Comparison of ENCODE assay signal across 8 cellular contexts in the genomic region with DNA sequence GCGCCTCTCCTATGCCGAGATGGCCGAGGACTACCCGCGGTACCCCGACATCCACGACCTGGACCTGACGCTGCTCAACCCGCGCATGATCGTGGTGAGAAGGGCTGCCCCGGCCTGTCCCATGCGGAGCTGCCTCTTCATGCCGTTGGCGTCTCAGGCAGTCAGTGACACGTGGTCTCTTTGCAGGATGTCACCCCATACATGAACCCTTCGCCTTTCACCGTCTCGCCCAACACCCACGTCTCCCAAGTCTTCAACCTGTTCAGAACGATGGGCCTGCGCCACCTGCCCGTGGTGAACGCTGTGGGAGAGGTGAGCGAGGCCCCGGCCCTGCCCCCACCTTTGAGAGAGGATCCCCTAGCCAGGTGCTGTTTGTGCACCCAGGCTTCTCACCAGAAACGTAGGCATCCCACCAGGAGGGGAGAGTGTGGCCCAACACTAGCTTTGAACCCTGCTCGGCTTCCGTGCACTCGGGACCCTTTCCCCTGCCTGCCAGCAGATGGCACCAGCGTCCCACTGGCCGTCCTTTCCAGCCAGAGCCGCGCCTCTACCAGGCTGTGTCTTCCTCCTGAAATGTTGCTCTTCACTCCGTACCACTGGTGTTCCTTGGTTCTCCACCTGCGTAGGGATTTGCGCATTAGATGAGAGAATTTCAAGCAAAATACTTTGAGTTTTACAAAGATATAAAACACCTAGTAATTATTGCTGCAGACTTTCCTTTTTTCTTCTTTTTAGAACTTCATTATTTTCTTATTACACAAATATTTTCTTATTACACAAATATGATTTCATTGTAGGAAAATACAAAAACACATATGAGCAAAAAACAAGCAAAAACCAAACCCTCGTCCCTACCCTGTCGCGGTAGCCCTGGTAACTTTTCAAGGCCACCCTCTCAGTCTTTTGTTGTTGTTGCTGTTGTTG. TPM values are rescaled to one million over a fixed set of nuclear protein-coding genes. Genes with fewer than 3 reads are reported as not detected.
DNase-seq lines count a peak whose midpoint lies in the region; ATAC-seq, FAIRE-seq and TF ChIP-seq lines count a peak whose summit lies in the region.

No MANE protein-coding gene starts in this region.

- no peaks in the 10 kb centered on the region for H3K9me2 ChIP-seq in neural cell (ENCODE audit: insufficient read depth, low read length)

- H3F3A ChIP-seq in neural cell (ENCODE audit: insufficient read depth, low read length, poor library complexity, severe bottlenecking), result no peaks in the 10 kb centered on the region

- no peaks in the 10 kb centered on the region for H3K36me3 ChIP-seq in neural cell (ENCODE audit: insufficient read depth, low read length)

- H3K27ac Mint-ChIP-seq in activated T-cell treated with anti-CD3 and anti-CD28 coated beads, Interleukin-2, amount 50 U/mL, for 72 hours, result no peak overlapping the region

- TF ChIP-seq RAD21 in neural cell (conservative IDR thresholded peaks at IDR 0.05), result peak; percentile 99

- H3K27ac ChIP-seq in neural cell (ENCODE audit: low read length), result peak overlapping the region; percentile 40

- TF ChIP-seq EP300 in neural cell (conservative IDR thresholded peaks at IDR 0.05; ENCODE audit: poor library complexity, severe bottlenecking), result no peak

- H3K4me3 Mint-ChIP-seq in activated T-cell treated with anti-CD3 and anti-CD28 coated beads, Interleukin-2, amount 50 U/mL, for 72 hours, result no peak overlapping the region

- H3K4me2 ChIP-seq in neural cell (ENCODE audit: low read length), result no peak overlapping the region

- no peaks in the 10 kb centered on the region for H3K27me3 Mint-ChIP-seq in activated T-cell treated with anti-CD3 and anti-CD28 coated beads, Interleukin-2, amount 50 U/mL, for 72 hours (ENCODE audit: low read depth)

- no peaks in the 10 kb centered on the region for H4K20me1 ChIP-seq in neural cell (ENCODE audit: insufficient read depth)

- no peaks in the 10 kb centered on the region for H3K27me3 ChIP-seq in neural cell (ENCODE audit: insufficient read depth, low read depth, low read length)

- H3K9ac ChIP-seq in neural cell (ENCODE audit: low read length), result peak overlapping the region; percentile 27

- H3K79me2 ChIP-seq in neural cell (replicated peaks; ENCODE audit: insufficient read depth, low read length), result no peaks in the 10 kb centered on the region

- H3K36me3 Mint-ChIP-seq in activated T-cell treated with anti-CD3 and anti-CD28 coated beads, Interleukin-2, amount 50 U/mL, for 72 hours (ENCODE audit: insufficient read depth in 2 of 2), result peaks cover 2 to 13% of the 10 kb centered on the region in 2 donors

- TF ChIP-seq CTCF in D721Med (IDR thresholded peaks at IDR 0.05; ENCODE audit: insufficient read depth, missing control alignments), result peak; percentile 96
- TF ChIP-seq CTCF in fibroblast of mammary gland (conservative IDR thresholded peaks at IDR 0.05; ENCODE audit: control insufficient read depth, insufficient read depth, low read depth, low read length), result peak; percentile 98
- TF ChIP-seq CTCF in neural cell (IDR thresholded peaks at IDR 0.05; ENCODE audit: poor library complexity, severe bottlenecking), result peak; percentile 99

- H2AFZ ChIP-seq in neural cell (ENCODE audit: low read depth, low read length), result no peak overlapping the region

- H3K4me3 ChIP-seq in fibroblast of mammary gland (ENCODE audit: control insufficient read depth, low read depth, low read length) (no peak overlapping the region), neural cell (ENCODE audit: low read length) (no peak overlapping the region)

- H3K9me3 Mint-ChIP-seq in activated T-cell treated with anti-CD3 and anti-CD28 coated beads, Interleukin-2, amount 50 U/mL, for 72 hours, result no peaks in the 10 kb centered on the region

- no peaks in the 10 kb centered on the region for H3K9me3 ChIP-seq in neural cell (ENCODE audit: low read length)

- FAIRE-seq in D721Med (lab: Jason Lieb, UNC), result no peak

- no peaks in the 10 kb centered on the region for H3K4me1 Mint-ChIP-seq in activated T-cell treated with anti-CD3 and anti-CD28 coated beads, Interleukin-2, amount 50 U/mL, for 72 hours (ENCODE audit: low read depth)

- DNase-seq in D721Med (ENCODE audit: insufficient read length, low spot score), result peak; percentile 76
- peak; percentile 87 for DNase-seq in HuH-7.5 (ENCODE audit: low spot score)
- DNase-seq in RKO (ENCODE audit: low spot score), result peak; percentile 59
- DNase-seq in activated T-cell treated with anti-CD3 and anti-CD28 coated beads, Interleukin-2, amount 50 U/mL, for 72 hours, result peak; percentile 73 to 75
- peak; percentile 52 for DNase-seq in fibroblast of mammary gland (ENCODE audit: low read depth)
- DNase-seq in stimulated activated naive CD8-positive, alpha-beta T cell treated with anti-CD3 and anti-CD28 coated beads, Interleukin-15, Interleukin-2, amounts not matched to agents 100 U/mL and 50 U/mL, for 24 hours, result peak; percentile 79

- peak; percentile 89 to 90 for ATAC-seq in activated T-cell treated with anti-CD3 and anti-CD28 coated beads, Interleukin-2, amount 50 U/mL, for 72 hours (replicated peaks in 1 of 2)
- peak; percentile 73 for ATAC-seq in stimulated activated naive CD8-positive, alpha-beta T cell treated with anti-CD3 and anti-CD28 coated beads, Interleukin-15, Interleukin-2, amounts not matched to agents 100 U/mL and 50 U/mL, for 24 hours
- no peak for ATAC-seq in GM19397 (IDR thresholded peaks at IDR 0.05; ENCODE audit: unreplicated experiment)

TF ChIP-seq in neural cell, 6 proteins besides CTCF, POLR2A, EP300 and RAD21:
- TF ChIP-seq, protein P1, sequence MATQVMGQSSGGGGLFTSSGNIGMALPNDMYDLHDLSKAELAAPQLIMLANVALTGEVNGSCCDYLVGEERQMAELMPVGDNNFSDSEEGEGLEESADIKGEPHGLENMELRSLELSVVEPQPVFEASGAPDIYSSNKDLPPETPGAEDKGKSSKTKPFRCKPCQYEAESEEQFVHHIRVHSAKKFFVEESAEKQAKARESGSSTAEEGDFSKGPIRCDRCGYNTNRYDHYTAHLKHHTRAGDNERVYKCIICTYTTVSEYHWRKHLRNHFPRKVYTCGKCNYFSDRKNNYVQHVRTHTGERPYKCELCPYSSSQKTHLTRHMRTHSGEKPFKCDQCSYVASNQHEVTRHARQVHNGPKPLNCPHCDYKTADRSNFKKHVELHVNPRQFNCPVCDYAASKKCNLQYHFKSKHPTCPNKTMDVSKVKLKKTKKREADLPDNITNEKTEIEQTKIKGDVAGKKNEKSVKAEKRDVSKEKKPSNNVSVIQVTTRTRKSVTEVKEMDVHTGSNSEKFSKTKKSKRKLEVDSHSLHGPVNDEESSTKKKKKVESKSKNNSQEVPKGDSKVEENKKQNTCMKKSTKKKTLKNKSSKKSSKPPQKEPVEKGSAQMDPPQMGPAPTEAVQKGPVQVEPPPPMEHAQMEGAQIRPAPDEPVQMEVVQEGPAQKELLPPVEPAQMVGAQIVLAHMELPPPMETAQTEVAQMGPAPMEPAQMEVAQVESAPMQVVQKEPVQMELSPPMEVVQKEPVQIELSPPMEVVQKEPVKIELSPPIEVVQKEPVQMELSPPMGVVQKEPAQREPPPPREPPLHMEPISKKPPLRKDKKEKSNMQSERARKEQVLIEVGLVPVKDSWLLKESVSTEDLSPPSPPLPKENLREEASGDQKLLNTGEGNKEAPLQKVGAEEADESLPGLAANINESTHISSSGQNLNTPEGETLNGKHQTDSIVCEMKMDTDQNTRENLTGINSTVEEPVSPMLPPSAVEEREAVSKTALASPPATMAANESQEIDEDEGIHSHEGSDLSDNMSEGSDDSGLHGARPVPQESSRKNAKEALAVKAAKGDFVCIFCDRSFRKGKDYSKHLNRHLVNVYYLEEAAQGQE (IDR thresholded peaks at IDR 0.05; ENCODE audit: borderline replicate concordance), result no peak
- peak; percentile 99 for TF ChIP-seq SMC3 (conservative IDR thresholded peaks at IDR 0.05; ENCODE audit: poor library complexity)

RNA-seq across cellular contexts. Expression of gene NPPA, which starts 9.0 kb away (rescaled TPM):
- not detected for total RNA-seq in activated T-cell treated with anti-CD3 and anti-CD28 coated beads, Interleukin-2, amount 50 U/mL, for 72 hours
- polyA plus RNA-seq in neural cell, result not detected in 2 replicates
- polyA minus RNA-seq in neural cell, result not detected in 2 replicates

RNA-seq across cellular contexts. Expression of gene NPPB, which starts 20.1 kb away (rescaled TPM):
- not detected for total RNA-seq in activated T-cell treated with anti-CD3 and anti-CD28 coated beads, Interleukin-2, amount 50 U/mL, for 72 hours
- polyA plus RNA-seq in neural cell, result not detected in 2 replicates
- not detected in 2 replicates for polyA minus RNA-seq in neural cell

RNA-seq across cellular contexts. Expression of gene CLCN6, which starts 32.6 kb away (rescaled TPM):
- total RNA-seq in activated T-cell treated with anti-CD3 and anti-CD28 coated beads, Interleukin-2, amount 50 U/mL, for 72 hours, result 1 to 10 TPM; 8.2 to 9.3 TPM
- polyA plus RNA-seq in neural cell, result 12.5 and 15.6 TPM in 2 replicates
- polyA minus RNA-seq in neural cell, result 20.9 and 21.3 TPM in 2 replicates

RNA-seq across cellular contexts. Expression of gene MTHFR, which starts 32.8 kb away (rescaled TPM):
- 10 to 100 TPM; 16.0 to 18.7 TPM for total RNA-seq in activated T-cell treated with anti-CD3 and anti-CD28 coated beads, Interleukin-2, amount 50 U/mL, for 72 hours
- polyA plus RNA-seq in neural cell, result 21.2 and 25.8 TPM in 2 replicates
- 57.5 and 59.6 TPM in 2 replicates for polyA minus RNA-seq in neural cell
